Comparison of ENCODE assay signal across 22 cellular contexts in the genomic region with DNA sequence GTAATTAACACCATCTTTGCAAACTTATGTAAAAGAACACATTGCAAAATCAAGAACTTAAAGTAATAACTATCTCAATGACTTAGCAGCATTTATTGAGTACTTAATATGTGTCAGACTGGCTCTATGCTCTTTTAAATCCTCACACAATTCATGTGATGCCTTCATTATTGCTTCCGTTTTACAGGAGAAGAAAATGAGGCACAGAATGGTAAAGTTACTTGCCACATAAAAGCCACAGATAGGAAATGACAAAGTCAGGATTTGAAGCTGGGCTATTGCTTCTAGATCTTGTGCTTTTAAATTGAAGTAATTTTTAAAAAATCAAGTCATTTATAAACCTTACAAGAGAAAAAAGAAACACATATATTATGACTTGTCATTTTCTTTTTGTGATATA.
"Had no signal": no experiment of that assay in that cellular context is flagged by ENCODE, and none has a peak within 500 bp of the region (broad histone marks: within the 10 kb centered on the region; RNA-seq: fewer than 3 reads in every experiment).

No MANE protein-coding gene starts in this region.

- H3K9me3 ChIP-seq: esophagus squamous epithelium, left ventricle myocardium inferior, tibial artery, uterus had no signal

- ATAC-seq: activated CD8-positive, alpha-beta T cell treated with anti-CD3 and anti-CD28 coated beads, Interleukin-2, amount 10 ng/mL, durations not matched to agents 7 days and 5 days; stimulated activated memory B cell treated with anti-CD40 and anti-IgM and Interleukin-4, amounts not matched to agents 10 μg/mL and 1 μg/mL and 100 μg/mL, for 72 hours had no signal

- H3K27ac Mint-ChIP-seq: activated B cell treated with CpG ODN at 0.5 μM for 24 hours; activated CD4-positive, alpha-beta T cell treated with anti-CD3 and anti-CD28 coated beads, Interleukin-2, amount 10 ng/mL, durations not matched to agents 24 days and 14 days; activated CD8-positive, alpha-beta T cell treated with anti-CD3 and anti-CD28 coated beads, Interleukin-2, amount 10 ng/mL, durations not matched to agents 7 days and 5 days; activated naive CD8-positive, alpha-beta T cell; brain; memory B cell; nephron; stimulated activated memory B cell treated with anti-CD40 and anti-IgM and Interleukin-4, amounts not matched to agents 10 μg/mL and 1 μg/mL and 100 μg/mL, for 72 hours had no signal

- H3K4me1 ChIP-seq: esophagus squamous epithelium, left ventricle myocardium inferior, tibial artery, uterus had no signal

- H3K9me3 Mint-ChIP-seq: activated CD4-positive, alpha-beta T cell treated with anti-CD3 and anti-CD28 coated beads, Interleukin-2, amount 10 ng/mL, durations not matched to agents 24 days and 14 days; nephron; stimulated activated memory B cell treated with anti-CD40 and anti-IgM and Interleukin-4, amounts not matched to agents 10 μg/mL and 1 μg/mL and 100 μg/mL, for 72 hours had no signal

- H3K27ac ChIP-seq: coronary artery, esophagus squamous epithelium, left ventricle myocardium inferior, tibial artery, uterus had no signal

- H3K4me3 ChIP-seq: coronary artery, esophagus squamous epithelium, left ventricle myocardium inferior, tibial artery, uterus had no signal

- H3K27me3 ChIP-seq: esophagus squamous epithelium, tibial artery, uterus had no signal

- H3K4me1 Mint-ChIP-seq: activated CD4-positive, alpha-beta T cell treated with anti-CD3 and anti-CD28 coated beads, Interleukin-2, amount 10 ng/mL, durations not matched to agents 24 days and 14 days; brain; nephron; stimulated activated memory B cell treated with anti-CD40 and anti-IgM and Interleukin-4, amounts not matched to agents 10 μg/mL and 1 μg/mL and 100 μg/mL, for 72 hours had no signal

- H3K27me3 Mint-ChIP-seq: activated B cell treated with CpG ODN at 0.5 μM for 24 hours; activated CD4-positive, alpha-beta T cell treated with anti-CD3 and anti-CD28 coated beads, Interleukin-2, amount 10 ng/mL, durations not matched to agents 24 days and 14 days; activated naive CD8-positive, alpha-beta T cell; brain; central memory CD8-positive, alpha-beta T cell; memory B cell; stimulated activated memory B cell treated with anti-CD40 and anti-IgM and Interleukin-4, amounts not matched to agents 10 μg/mL and 1 μg/mL and 100 μg/mL, for 72 hours had no signal

- H3K4me3 Mint-ChIP-seq: activated B cell treated with CpG ODN at 0.5 μM for 24 hours; activated CD4-positive, alpha-beta T cell treated with anti-CD3 and anti-CD28 coated beads, Interleukin-2, amount 10 ng/mL, durations not matched to agents 24 days and 14 days; activated CD8-positive, alpha-beta T cell treated with anti-CD3 and anti-CD28 coated beads, Interleukin-2, amount 10 ng/mL, durations not matched to agents 7 days and 5 days; activated naive CD8-positive, alpha-beta T cell; brain; central memory CD8-positive, alpha-beta T cell; memory B cell; nephron; stimulated activated memory B cell treated with anti-CD40 and anti-IgM and Interleukin-4, amounts not matched to agents 10 μg/mL and 1 μg/mL and 100 μg/mL, for 72 hours had no signal

- DNase-seq: activated B cell treated with CpG ODN at 0.5 μM for 24 hours; activated CD4-positive, alpha-beta T cell treated with anti-CD3 and anti-CD28 coated beads, Interleukin-2, amount 10 ng/mL, durations not matched to agents 24 days and 14 days; activated CD8-positive, alpha-beta memory T cell treated with anti-CD3 and anti-CD28 coated beads, Interleukin-2, amount 50 U/mL, for 4 hours; activated CD8-positive, alpha-beta T cell treated with anti-CD3 and anti-CD28 coated beads, Interleukin-2, amount 10 ng/mL, durations not matched to agents 7 days and 5 days; activated gamma-delta T cell; activated T-cell treated with anti-CD3 and anti-CD28 coated beads, Interleukin-2, amount 50 U/mL, for 48 hours; effector CD4-positive, alpha-beta T cell; esophagus squamous epithelium; hippocampal formation; kidney; left ventricle myocardium inferior; occipital lobe; stimulated activated CD4-positive, alpha-beta T cell treated with anti-CD3 and anti-CD28 coated beads, Interleukin-2, amount 100 ng/mL, for 48 hours; tibial artery; uterus had no signal

- H3K36me3 ChIP-seq: uterus had no signal
